Comparison of ENCODE assay signal across 19 cellular contexts in the genomic region with DNA sequence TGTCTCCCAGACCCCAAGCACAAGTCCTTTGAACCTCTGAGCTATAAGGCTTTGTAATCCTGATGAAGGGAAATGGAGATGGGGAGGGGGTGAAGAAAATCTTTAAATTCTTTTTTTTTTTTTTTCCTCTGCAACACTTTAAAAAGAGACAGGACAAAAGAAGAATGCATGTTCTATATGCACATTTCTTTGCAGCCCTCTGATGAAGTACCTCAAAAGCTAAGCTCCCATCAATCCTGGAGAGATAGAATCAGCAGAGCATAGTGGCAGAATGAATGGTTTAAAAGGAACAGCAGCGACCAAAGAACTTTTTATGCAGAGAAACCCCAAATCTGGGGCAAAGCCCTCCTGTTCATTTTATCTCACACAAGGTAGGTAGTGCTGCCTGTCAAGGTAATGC.
"Had no signal": no experiment of that assay in that cellular context is flagged by ENCODE, and none has a peak within 500 bp of the region (broad histone marks: within the 10 kb centered on the region; RNA-seq: fewer than 3 reads in every experiment).

No MANE protein-coding gene starts in this region.

- H3K36me3 ChIP-seq: cardiac muscle cell, left ventricle myocardium inferior, right lobe of liver, stomach, thoracic aorta, upper lobe of right lung had no signal

- H3K9ac ChIP-seq: parathyroid adenoma had no signal

- H2AFZ ChIP-seq: parathyroid adenoma had no signal

- H3K4me3 Mint-ChIP-seq: activated CD4-positive, alpha-beta memory T cell treated with anti-CD3 and anti-CD28 coated beads, Interleukin-2, amount 10 ng/mL, durations not matched to agents 7 days and 5 days; activated CD8-positive, alpha-beta memory T cell treated with anti-CD3 and anti-CD28 coated beads, Interleukin-2, amount 10 ng/mL, durations not matched to agents 7 days and 5 days; activated naive CD8-positive, alpha-beta T cell; naive B cell had no signal

- H3K27me3 ChIP-seq: cardiac muscle cell, right lobe of liver, stomach, upper lobe of right lung had no signal

- H3K27ac ChIP-seq: cardiac muscle cell, left ventricle myocardium inferior, parathyroid adenoma, right lobe of liver, stomach, thoracic aorta, upper lobe of right lung had no signal

- H3K4me2 ChIP-seq: smooth muscle cell had no signal

- DNase-seq: activated CD4-positive, alpha-beta memory T cell treated with anti-CD3 and anti-CD28 coated beads, Interleukin-2, amount 10 ng/mL, durations not matched to agents 7 days and 5 days; activated CD4-positive, alpha-beta T cell treated with anti-CD3 and anti-CD28 coated beads for 48 hours; activated CD4-positive, CD25-positive, alpha-beta regulatory T cell; activated CD8-positive, alpha-beta memory T cell treated with anti-CD3 and anti-CD28 coated beads, Interleukin-2, amount 10 ng/mL, durations not matched to agents 7 days and 5 days; amygdala; kidney; left ventricle myocardium inferior; mammary epithelial cell; mucosa of descending colon; naive B cell; right lobe of liver; stimulated activated CD4-positive, alpha-beta T cell treated with anti-CD3 and anti-CD28 coated beads, Interleukin-4, amount 100 ng/mL, for 1 hour; stomach; upper lobe of right lung had no signal

- H3K9me3 Mint-ChIP-seq: activated CD4-positive, alpha-beta memory T cell treated with anti-CD3 and anti-CD28 coated beads, Interleukin-2, amount 10 ng/mL, durations not matched to agents 7 days and 5 days had no signal

- H3K4me1 Mint-ChIP-seq: activated CD4-positive, alpha-beta memory T cell treated with anti-CD3 and anti-CD28 coated beads, Interleukin-2, amount 10 ng/mL, durations not matched to agents 7 days and 5 days; activated CD8-positive, alpha-beta memory T cell treated with anti-CD3 and anti-CD28 coated beads, Interleukin-2, amount 10 ng/mL, durations not matched to agents 7 days and 5 days had no signal

- ATAC-seq: activated CD8-positive, alpha-beta memory T cell treated with anti-CD3 and anti-CD28 coated beads, Interleukin-2, amount 10 ng/mL, durations not matched to agents 7 days and 5 days; mucosa of descending colon had no signal

- H3K4me1 ChIP-seq: parathyroid adenoma had no signal

- H3K27ac Mint-ChIP-seq: activated CD4-positive, alpha-beta memory T cell treated with anti-CD3 and anti-CD28 coated beads, Interleukin-2, amount 10 ng/mL, durations not matched to agents 7 days and 5 days; activated CD8-positive, alpha-beta memory T cell treated with anti-CD3 and anti-CD28 coated beads, Interleukin-2, amount 10 ng/mL, durations not matched to agents 7 days and 5 days; activated naive CD8-positive, alpha-beta T cell; naive B cell had no signal

- H3K36me3 Mint-ChIP-seq: activated CD8-positive, alpha-beta memory T cell treated with anti-CD3 and anti-CD28 coated beads, Interleukin-2, amount 10 ng/mL, durations not matched to agents 7 days and 5 days; activated naive CD8-positive, alpha-beta T cell; naive B cell had no signal

- H3K27me3 Mint-ChIP-seq: activated CD4-positive, alpha-beta memory T cell treated with anti-CD3 and anti-CD28 coated beads, Interleukin-2, amount 10 ng/mL, durations not matched to agents 7 days and 5 days; activated CD8-positive, alpha-beta memory T cell treated with anti-CD3 and anti-CD28 coated beads, Interleukin-2, amount 10 ng/mL, durations not matched to agents 7 days and 5 days; activated naive CD8-positive, alpha-beta T cell; naive B cell had no signal

- H3K4me3 ChIP-seq: cardiac muscle cell, left ventricle myocardium inferior, mucosa of descending colon, right lobe of liver, smooth muscle cell, stomach, thoracic aorta, upper lobe of right lung had no signal

- H3K9me3 ChIP-seq: mucosa of descending colon, right lobe of liver, stomach, thoracic aorta, upper lobe of right lung had no signal

- H3K79me2 ChIP-seq: parathyroid adenoma had no signal
